ENCODE assay signal across 8 cellular contexts in genomic region chr5:141135030-141135717, GRCh38. TPM values are rescaled to one million over a fixed set of nuclear protein-coding genes. Genes with fewer than 3 reads are reported as not detected.
DNase-seq lines count a peak whose midpoint lies in the region; ATAC-seq and TF ChIP-seq lines count a peak whose summit lies in the region.

Gene PCDHB5 (plus strand): TSS chr5:141135206. CDS start chr5:141135435, 229 bp downstream.

- ATAC-seq in activated T-cell treated with anti-CD3 and anti-CD28 coated beads, Interleukin-2, amount 50 U/mL, for 4 hours = no peak
- ATAC-seq in GM19455 (IDR thresholded peaks at IDR 0.05; ENCODE audit: unreplicated experiment) = no peak
- no peak for ATAC-seq in GM21717 (IDR thresholded peaks at IDR 0.05; ENCODE audit: unreplicated experiment)

- H3K36me3 ChIP-seq in OCI-LY7 (ENCODE audit: insufficient read depth, low read length) = no peaks in the 10 kb centered on the region
- H3K36me3 ChIP-seq in parathyroid adenoma (ENCODE audit: control insufficient read depth, insufficient read depth, low read length) = peaks cover 3% of the 10 kb centered on the region

- no peaks in the 10 kb centered on the region for H3K9me2 ChIP-seq in OCI-LY7 (ENCODE audit: insufficient read depth, low read length)

- H3K36me3 Mint-ChIP-seq in activated T-cell treated with anti-CD3 and anti-CD28 coated beads, Interleukin-2, amount 50 U/mL, for 24 hours (ENCODE audit: low read depth) = peaks cover 3% of the 10 kb centered on the region
- no peaks in the 10 kb centered on the region for H3K36me3 Mint-ChIP-seq in activated T-cell treated with anti-CD3 and anti-CD28 coated beads, Interleukin-2, amount 50 U/mL, for 4 hours (ENCODE audit: insufficient read depth)

- intact Hi-C loops in OCI-LY7 (cut with micrococcal nuclease; ENCODE audit: unreplicated experiment) = no loop called here

- H4K20me1 ChIP-seq in OCI-LY7 (ENCODE audit: insufficient read depth, low read length) = no peaks in the 10 kb centered on the region

- H2AFZ ChIP-seq in OCI-LY7 (ENCODE audit: low read length) = no peak within 1 kb of the TSS
- H2AFZ ChIP-seq in parathyroid adenoma = peak within 1 kb of the TSS; percentile 57

- POLR2A ChIA-PET in OCI-LY7 (lab: Charles Lee) = no interaction called here

- H3K79me2 ChIP-seq in OCI-LY7 (ENCODE audit: insufficient read depth, low read depth, low read length) (no peaks in the 10 kb centered on the region), parathyroid adenoma (no peaks in the 10 kb centered on the region)

- H3K4me2 ChIP-seq in OCI-LY7 (ENCODE audit: low read length) (no peak within 1 kb of the TSS), parathyroid adenoma (ENCODE audit: low read length) (no peak within 1 kb of the TSS)

- H3K4me1 ChIP-seq in OCI-LY7 (ENCODE audit: insufficient read depth, low read length, poor library complexity, severe bottlenecking) = no peaks in the 10 kb centered on the region
- no peaks in the 10 kb centered on the region for H3K4me1 ChIP-seq in parathyroid adenoma

- H3K4me3 ChIP-seq in OCI-LY7 (ENCODE audit: low read depth, low read length, poor library complexity, severe bottlenecking) (no peak within 1 kb of the TSS), epithelial cell of proximal tubule (ENCODE audit: low read depth, low read length) (peak within 1 kb of the TSS; percentile 40), parathyroid adenoma (ENCODE audit: low read depth, low read length) (peak within 1 kb of the TSS; percentile 36)

- peaks cover 41% of the 10 kb centered on the region for H3K27me3 Mint-ChIP-seq in activated T-cell treated with anti-CD3 and anti-CD28 coated beads, Interleukin-2, amount 50 U/mL, for 24 hours
- peaks cover 18% of the 10 kb centered on the region for H3K27me3 Mint-ChIP-seq in activated T-cell treated with anti-CD3 and anti-CD28 coated beads, Interleukin-2, amount 50 U/mL, for 4 hours (ENCODE audit: low read depth)

- H3K9me3 ChIP-seq in OCI-LY7 (ENCODE audit: low read length) (peaks cover 7% of the 10 kb centered on the region; the same call in 1 of the 2 replicates), parathyroid adenoma (ENCODE audit: control insufficient read depth, low read length) (no peaks in the 10 kb centered on the region)

- no peak within 1 kb of the TSS for H3K9ac ChIP-seq in parathyroid adenoma

- H3K4me1 Mint-ChIP-seq in activated T-cell treated with anti-CD3 and anti-CD28 coated beads, Interleukin-2, amount 50 U/mL, for 24 hours (ENCODE audit: low read depth) = peaks cover 5% of the 10 kb centered on the region
- peaks cover 3% of the 10 kb centered on the region for H3K4me1 Mint-ChIP-seq in activated T-cell treated with anti-CD3 and anti-CD28 coated beads, Interleukin-2, amount 50 U/mL, for 4 hours (ENCODE audit: low read depth)

- H3K27me3 ChIP-seq in parathyroid adenoma (ENCODE audit: control insufficient read depth, insufficient read depth, low read length) = peaks cover 6% of the 10 kb centered on the region

- peaks cover 45% of the 10 kb centered on the region for H3K9me3 Mint-ChIP-seq in activated T-cell treated with anti-CD3 and anti-CD28 coated beads, Interleukin-2, amount 50 U/mL, for 24 hours
- H3K9me3 Mint-ChIP-seq in activated T-cell treated with anti-CD3 and anti-CD28 coated beads, Interleukin-2, amount 50 U/mL, for 4 hours = peaks cover 29% of the 10 kb centered on the region

- H3K4me3 Mint-ChIP-seq in activated T-cell treated with anti-CD3 and anti-CD28 coated beads, Interleukin-2, amount 50 U/mL, for 24 hours = peak within 1 kb of the TSS; percentile 11
- no peak within 1 kb of the TSS for H3K4me3 Mint-ChIP-seq in activated T-cell treated with anti-CD3 and anti-CD28 coated beads, Interleukin-2, amount 50 U/mL, for 4 hours

- CTCF ChIA-PET in OCI-LY7 (lab: Charles Lee; ENCODE audit: unreplicated experiment) = no interaction called here

- H3K27ac Mint-ChIP-seq in activated T-cell treated with anti-CD3 and anti-CD28 coated beads, Interleukin-2, amount 50 U/mL, for 24 hours = no peak within 1 kb of the TSS

- H3K27ac ChIP-seq in OCI-LY7 (ENCODE audit: low read depth, low read length, poor library complexity, severe bottlenecking) (no peak within 1 kb of the TSS), parathyroid adenoma (peak within 1 kb of the TSS; percentile 46)

- BruUV-seq in OCI-LY7 (replicated peaks; lab: Mats Ljungman, UMichigan) = no TSS peak

- DNase-seq in activated T-cell treated with anti-CD3 and anti-CD28 coated beads, Interleukin-2, amount 50 U/mL, for 24 hours = no peak
- no peak for DNase-seq in activated T-cell treated with anti-CD3 and anti-CD28 coated beads, Interleukin-2, amount 50 U/mL, for 4 hours
- DNase-seq in OCI-LY7 (ENCODE audit: low spot score) (no peak), epithelial cell of proximal tubule (ENCODE audit: low read depth) (no peak), HCEC 1CT (no peak)

- TF ChIP-seq CTCF in OCI-LY7 (conservative IDR thresholded peaks at IDR 0.05; ENCODE audit: low read length) (peak; percentile 52), epithelial cell of proximal tubule (conservative IDR thresholded peaks at IDR 0.05; ENCODE audit: low read depth, low read length) (peak; percentile 40), parathyroid adenoma (IDR thresholded peaks at IDR 0.05) (peak; percentile 73)

RNA-seq across cellular contexts. Expression of gene PCDHB5, which starts in this region (rescaled TPM):
- under 1 TPM in 2 of 3 donors, not detected in 1; 0.13 to 0.16 TPM for total RNA-seq in activated T-cell treated with anti-CD3 and anti-CD28 coated beads, Interleukin-2, amount 50 U/mL, for 4 hours
- not detected in 2 replicates for total RNA-seq in OCI-LY7 (2014; rRNA removed; shearing (Covaris generic))
- total RNA-seq in OCI-LY7 (2022) = not detected in 2 replicates
- total RNA-seq in epithelial cell of proximal tubule = 0.22 and 0.63 TPM in 2 replicates
